1 cellular context compared by ENCODE assay signal in the genomic region with DNA sequence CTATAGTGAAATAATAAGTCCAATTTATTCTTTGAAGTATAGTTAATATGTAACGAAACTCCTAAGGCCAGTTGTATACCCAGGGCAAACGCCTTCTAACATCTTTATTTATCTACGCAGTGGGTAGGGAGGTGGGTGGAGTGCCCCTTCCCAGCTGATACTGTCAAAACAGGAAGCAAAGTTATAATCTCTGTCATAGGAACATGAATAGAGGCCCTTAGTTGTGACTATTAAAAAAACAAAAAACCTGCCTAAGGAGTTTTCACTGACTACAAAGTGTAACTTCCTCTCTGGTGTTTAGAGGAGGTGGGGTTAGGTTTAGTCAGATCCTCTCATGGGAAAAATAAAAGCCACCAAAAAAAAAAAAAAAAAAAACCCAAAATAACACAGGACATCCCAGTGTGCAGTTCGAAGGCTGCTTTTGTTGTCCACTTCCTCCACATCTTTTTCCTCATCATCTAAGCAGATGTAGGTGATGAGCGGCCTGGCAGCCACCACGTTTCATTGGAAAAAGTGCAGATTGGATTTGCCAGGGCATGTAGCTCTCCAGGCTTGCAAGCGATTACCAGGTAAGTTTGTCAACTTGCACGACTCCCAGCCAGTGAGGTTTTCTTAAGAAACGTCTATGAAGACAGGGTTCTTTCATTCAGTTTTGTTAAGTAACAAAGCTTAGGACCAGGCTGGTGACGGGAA.
TF ChIP-seq lines count a peak whose summit lies in the region.

No MANE protein-coding gene starts in this region.

TF ChIP-seq in K562, 482 proteins besides CTCF, POLR2A, EP300 and RAD21 (continued from another document):
- TF ChIP-seq, protein P1, sequence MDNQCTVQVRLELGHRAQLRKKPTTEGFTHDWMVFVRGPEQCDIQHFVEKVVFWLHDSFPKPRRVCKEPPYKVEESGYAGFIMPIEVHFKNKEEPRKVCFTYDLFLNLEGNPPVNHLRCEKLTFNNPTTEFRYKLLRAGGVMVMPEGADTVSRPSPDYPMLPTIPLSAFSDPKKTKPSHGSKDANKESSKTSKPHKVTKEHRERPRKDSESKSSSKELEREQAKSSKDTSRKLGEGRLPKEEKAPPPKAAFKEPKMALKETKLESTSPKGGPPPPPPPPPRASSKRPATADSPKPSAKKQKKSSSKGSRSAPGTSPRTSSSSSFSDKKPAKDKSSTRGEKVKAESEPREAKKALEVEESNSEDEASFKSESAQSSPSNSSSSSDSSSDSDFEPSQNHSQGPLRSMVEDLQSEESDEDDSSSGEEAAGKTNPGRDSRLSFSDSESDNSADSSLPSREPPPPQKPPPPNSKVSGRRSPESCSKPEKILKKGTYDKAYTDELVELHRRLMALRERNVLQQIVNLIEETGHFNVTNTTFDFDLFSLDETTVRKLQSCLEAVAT (IDR thresholded peaks at IDR 0.05): no peak
- TF ChIP-seq, protein P2, sequence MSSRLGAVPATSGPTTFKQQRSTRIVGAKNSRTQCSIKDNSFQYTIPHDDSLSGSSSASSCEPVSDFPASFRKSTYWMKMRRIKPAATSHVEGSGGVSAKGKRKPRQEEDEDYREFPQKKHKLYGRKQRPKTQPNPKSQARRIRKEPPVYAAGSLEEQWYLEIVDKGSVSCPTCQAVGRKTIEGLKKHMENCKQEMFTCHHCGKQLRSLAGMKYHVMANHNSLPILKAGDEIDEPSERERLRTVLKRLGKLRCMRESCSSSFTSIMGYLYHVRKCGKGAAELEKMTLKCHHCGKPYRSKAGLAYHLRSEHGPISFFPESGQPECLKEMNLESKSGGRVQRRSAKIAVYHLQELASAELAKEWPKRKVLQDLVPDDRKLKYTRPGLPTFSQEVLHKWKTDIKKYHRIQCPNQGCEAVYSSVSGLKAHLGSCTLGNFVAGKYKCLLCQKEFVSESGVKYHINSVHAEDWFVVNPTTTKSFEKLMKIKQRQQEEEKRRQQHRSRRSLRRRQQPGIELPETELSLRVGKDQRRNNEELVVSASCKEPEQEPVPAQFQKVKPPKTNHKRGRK (tag; IDR thresholded peaks at IDR 0.05): 0 out of 2 replicates have a peak, but pooled peaks have one; percentile 31
- TF ChIP-seq EP400 (IDR thresholded peaks at IDR 0.05) (no peak), ZNF695 (CRISPR knock-in tag; IDR thresholded peaks at IDR 0.05) (no peak), TEAD1 (CRISPR knock-in tag; IDR thresholded peaks at IDR 0.05) (no peak), NCOA2 (IDR thresholded peaks at IDR 0.05; ENCODE audit: partially characterized antibody in 2 of 2) (no peak), GABPA (tag; conservative IDR thresholded peaks at IDR 0.05; ENCODE audit: low read depth) (0 out of 2 replicates have a peak, but pooled peaks have one; percentile 2), PHB2 (IDR thresholded peaks at IDR 0.05; ENCODE audit: low read depth) (no peak), ZBTB8A (IDR thresholded peaks at IDR 0.05; ENCODE audit: partially characterized antibody) (no peak), NFATC3 (IDR thresholded peaks at IDR 0.05) (no peak), MTA2 (IDR thresholded peaks at IDR 0.05; ENCODE audit: low read depth) (no peak), DMBX1 (CRISPR knock-in tag; IDR thresholded peaks at IDR 0.05; ENCODE audit: borderline replicate concordance) (0 out of 2 replicates have a peak, but pooled peaks have one; percentile 37), JUND (IDR thresholded peaks at IDR 0.05; ENCODE audit: borderline replicate concordance, low read depth, low read length) (no peak), JUND (tag; IDR thresholded peaks at IDR 0.05; ENCODE audit: borderline replicate concordance, low read depth, low read length) (no peak), ZNF175 (CRISPR knock-in tag; IDR thresholded peaks at IDR 0.05; ENCODE audit: low read depth) (no peak), IRF2 (CRISPR knock-in tag; IDR thresholded peaks at IDR 0.05) (no peak), HOXB6 (CRISPR knock-in tag; IDR thresholded peaks at IDR 0.05; ENCODE audit: borderline replicate concordance) (no peak), NCOA4 (IDR thresholded peaks at IDR 0.05; ENCODE audit: partially characterized antibody) (no peak), NR2C2 (CRISPR knock-in tag; IDR thresholded peaks at IDR 0.05) (no peak), NR2C2 (tag; IDR thresholded peaks at IDR 0.05) (no peak)
- TF ChIP-seq, protein P3, sequence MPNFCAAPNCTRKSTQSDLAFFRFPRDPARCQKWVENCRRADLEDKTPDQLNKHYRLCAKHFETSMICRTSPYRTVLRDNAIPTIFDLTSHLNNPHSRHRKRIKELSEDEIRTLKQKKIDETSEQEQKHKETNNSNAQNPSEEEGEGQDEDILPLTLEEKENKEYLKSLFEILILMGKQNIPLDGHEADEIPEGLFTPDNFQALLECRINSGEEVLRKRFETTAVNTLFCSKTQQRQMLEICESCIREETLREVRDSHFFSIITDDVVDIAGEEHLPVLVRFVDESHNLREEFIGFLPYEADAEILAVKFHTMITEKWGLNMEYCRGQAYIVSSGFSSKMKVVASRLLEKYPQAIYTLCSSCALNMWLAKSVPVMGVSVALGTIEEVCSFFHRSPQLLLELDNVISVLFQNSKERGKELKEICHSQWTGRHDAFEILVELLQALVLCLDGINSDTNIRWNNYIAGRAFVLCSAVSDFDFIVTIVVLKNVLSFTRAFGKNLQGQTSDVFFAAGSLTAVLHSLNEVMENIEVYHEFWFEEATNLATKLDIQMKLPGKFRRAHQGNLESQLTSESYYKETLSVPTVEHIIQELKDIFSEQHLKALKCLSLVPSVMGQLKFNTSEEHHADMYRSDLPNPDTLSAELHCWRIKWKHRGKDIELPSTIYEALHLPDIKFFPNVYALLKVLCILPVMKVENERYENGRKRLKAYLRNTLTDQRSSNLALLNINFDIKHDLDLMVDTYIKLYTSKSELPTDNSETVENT (CRISPR knock-in tag; IDR thresholded peaks at IDR 0.05): no peak
- TF ChIP-seq, protein P4, sequence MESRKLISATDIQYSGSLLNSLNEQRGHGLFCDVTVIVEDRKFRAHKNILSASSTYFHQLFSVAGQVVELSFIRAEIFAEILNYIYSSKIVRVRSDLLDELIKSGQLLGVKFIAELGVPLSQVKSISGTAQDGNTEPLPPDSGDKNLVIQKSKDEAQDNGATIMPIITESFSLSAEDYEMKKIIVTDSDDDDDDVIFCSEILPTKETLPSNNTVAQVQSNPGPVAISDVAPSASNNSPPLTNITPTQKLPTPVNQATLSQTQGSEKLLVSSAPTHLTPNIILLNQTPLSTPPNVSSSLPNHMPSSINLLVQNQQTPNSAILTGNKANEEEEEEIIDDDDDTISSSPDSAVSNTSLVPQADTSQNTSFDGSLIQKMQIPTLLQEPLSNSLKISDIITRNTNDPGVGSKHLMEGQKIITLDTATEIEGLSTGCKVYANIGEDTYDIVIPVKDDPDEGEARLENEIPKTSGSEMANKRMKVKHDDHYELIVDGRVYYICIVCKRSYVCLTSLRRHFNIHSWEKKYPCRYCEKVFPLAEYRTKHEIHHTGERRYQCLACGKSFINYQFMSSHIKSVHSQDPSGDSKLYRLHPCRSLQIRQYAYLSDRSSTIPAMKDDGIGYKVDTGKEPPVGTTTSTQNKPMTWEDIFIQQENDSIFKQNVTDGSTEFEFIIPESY (CRISPR knock-in tag; IDR thresholded peaks at IDR 0.05): no peak
- TF ChIP-seq, protein P5, sequence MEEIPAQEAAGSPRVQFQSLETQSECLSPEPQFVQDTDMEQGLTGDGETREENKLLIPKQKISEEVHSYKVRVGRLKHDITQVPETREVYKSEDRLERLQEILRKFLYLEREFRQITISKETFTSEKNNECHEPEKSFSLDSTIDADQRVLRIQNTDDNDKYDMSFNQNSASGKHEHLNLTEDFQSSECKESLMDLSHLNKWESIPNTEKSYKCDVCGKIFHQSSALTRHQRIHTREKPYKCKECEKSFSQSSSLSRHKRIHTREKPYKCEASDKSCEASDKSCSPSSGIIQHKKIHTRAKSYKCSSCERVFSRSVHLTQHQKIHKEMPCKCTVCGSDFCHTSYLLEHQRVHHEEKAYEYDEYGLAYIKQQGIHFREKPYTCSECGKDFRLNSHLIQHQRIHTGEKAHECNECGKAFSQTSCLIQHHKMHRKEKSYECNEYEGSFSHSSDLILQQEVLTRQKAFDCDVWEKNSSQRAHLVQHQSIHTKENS (CRISPR knock-in tag; IDR thresholded peaks at IDR 0.05): no peak
- TF ChIP-seq, protein P6, sequence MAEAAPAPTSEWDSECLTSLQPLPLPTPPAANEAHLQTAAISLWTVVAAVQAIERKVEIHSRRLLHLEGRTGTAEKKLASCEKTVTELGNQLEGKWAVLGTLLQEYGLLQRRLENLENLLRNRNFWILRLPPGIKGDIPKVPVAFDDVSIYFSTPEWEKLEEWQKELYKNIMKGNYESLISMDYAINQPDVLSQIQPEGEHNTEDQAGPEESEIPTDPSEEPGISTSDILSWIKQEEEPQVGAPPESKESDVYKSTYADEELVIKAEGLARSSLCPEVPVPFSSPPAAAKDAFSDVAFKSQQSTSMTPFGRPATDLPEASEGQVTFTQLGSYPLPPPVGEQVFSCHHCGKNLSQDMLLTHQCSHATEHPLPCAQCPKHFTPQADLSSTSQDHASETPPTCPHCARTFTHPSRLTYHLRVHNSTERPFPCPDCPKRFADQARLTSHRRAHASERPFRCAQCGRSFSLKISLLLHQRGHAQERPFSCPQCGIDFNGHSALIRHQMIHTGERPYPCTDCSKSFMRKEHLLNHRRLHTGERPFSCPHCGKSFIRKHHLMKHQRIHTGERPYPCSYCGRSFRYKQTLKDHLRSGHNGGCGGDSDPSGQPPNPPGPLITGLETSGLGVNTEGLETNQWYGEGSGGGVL (CRISPR knock-in tag; IDR thresholded peaks at IDR 0.05): no peak
